In the genomic region with DNA sequence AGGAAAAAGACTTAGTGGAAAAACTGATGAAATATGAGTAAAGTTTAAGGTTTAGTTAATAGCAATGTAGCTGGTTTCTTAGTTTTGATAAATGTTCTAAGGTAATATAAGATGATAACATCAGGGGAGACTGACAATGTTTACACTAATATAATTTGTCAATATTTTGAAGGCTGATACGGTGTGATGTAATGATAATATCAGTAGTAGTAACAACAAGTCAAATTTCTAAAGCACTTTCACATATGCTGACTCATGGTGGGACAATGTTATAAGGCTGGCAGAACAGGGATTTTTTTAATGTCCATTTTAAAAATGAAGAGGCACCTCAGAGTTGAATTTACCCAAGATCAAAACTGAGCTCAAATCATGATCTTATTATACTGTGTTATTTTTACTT, we compare ENCODE assay signal across 19 cellular contexts. TPM values are rescaled to one million over a fixed set of nuclear protein-coding genes. Genes with fewer than 3 reads are reported as not detected.
DNase-seq lines count a peak whose midpoint lies in the region; ATAC-seq, FAIRE-seq and TF ChIP-seq lines count a peak whose summit lies in the region.
"Had no signal": no experiment of that assay in that cellular context is flagged by ENCODE, and none has a peak within 500 bp of the region (broad histone marks: within the 10 kb centered on the region; RNA-seq: fewer than 3 reads in every experiment).

No MANE protein-coding gene starts in this region.

- H2BK120ac ChIP-seq in H1 (replicated peaks; ENCODE audit: low read depth, low read length), result no peak overlapping the region

- CTCF ChIA-PET in A549 (lab: Yijun Ruan, JAX) (interaction anchor here (0.6 to 4.3 kb wide), 14 partner anchors 10 to 997 kb away, joined by 3 to 30 read pairs (median 4); no protein-coding TSS in a partner anchor), PC-3 (lab: Charles Lee) (no interaction called here), H1 (lab: Charles Lee; ENCODE audit: partially characterized antibody) (interaction anchor here (0.8 to 2.7 kb wide), 11 partner anchors 9 to 619 kb away, joined by 3 to 12 read pairs (median 3); no protein-coding TSS in a partner anchor)

- peaks cover 18% of the 10 kb centered on the region for H3K4me1 ChIP-seq in A549
- peaks cover 16% of the 10 kb centered on the region for H3K4me1 ChIP-seq in PC-3 (ENCODE audit: insufficient read depth, low read length)
- peaks cover 7 to 22% (median 8%) of the 10 kb centered on the region in 4 experiments; a peak in 6 of 7 replicates for H3K4me1 ChIP-seq in H1 (replicated peaks in 1 of 4; ENCODE audit: control insufficient read depth in 3 of 4, insufficient read depth in 4 of 4, low read length in 3 of 4)
- H3K4me1 ChIP-seq in muscle layer of duodenum (ENCODE audit: control insufficient read depth in 1 of 2, insufficient read depth in 2 of 2, low read length in 2 of 2), result peaks cover 0 to 33% of the 10 kb centered on the region in 2 donors
- H3K4me1 ChIP-seq in sigmoid colon, result peaks cover 0 to 43% (median 20%) of the 10 kb centered on the region in 4 donors
- peaks cover 0 to 27% (median 5%) of the 10 kb centered on the region in 4 donors for H3K4me1 ChIP-seq in transverse colon
- H3K4me1 ChIP-seq in aorta (ENCODE audit: control insufficient read depth in 1 of 2, insufficient read depth in 2 of 2, low read length in 2 of 2), result no peaks in the 10 kb centered on the region

- no peaks in the 10 kb centered on the region for H3K36me3 ChIP-seq in PC-3 (ENCODE audit: low read depth, low read length)
- no peaks in the 10 kb centered on the region for H3K36me3 ChIP-seq in H1 (ENCODE audit: control insufficient read depth in 2 of 4, insufficient read depth in 4 of 4, low read length in 3 of 4)
- H3K36me3 ChIP-seq in muscle layer of duodenum (ENCODE audit: control insufficient read depth in 1 of 2, insufficient read depth in 2 of 2, low read length in 2 of 2), result no peaks in the 10 kb centered on the region
- H3K36me3 ChIP-seq in sigmoid colon, result no peaks in the 10 kb centered on the region
- no peaks in the 10 kb centered on the region for H3K36me3 ChIP-seq in transverse colon
- no peaks in the 10 kb centered on the region for H3K36me3 ChIP-seq in aorta (ENCODE audit: control insufficient read depth in 1 of 2, insufficient read depth in 2 of 2, low read length in 1 of 2)
- H3K36me3 ChIP-seq: WERI-Rb-1 had no signal

- no peak overlapping the region for H2BK5ac ChIP-seq in H1 (ENCODE audit: low read depth, low read length)

- peak overlapping the region; percentile 85 for H3K4me2 ChIP-seq in A549
- 0 out of 2 replicates have a peak overlapping the region, but pooled peaks have one; percentile 78 for H3K4me2 ChIP-seq in PC-3 (ENCODE audit: low read length)
- no peak overlapping the region for H3K4me2 ChIP-seq in H1 (ENCODE audit: insufficient read depth in 1 of 2, low read depth in 2 of 2, low read length in 2 of 2)

- DNase-seq in A549 (ENCODE audit: low read depth in 1 of 2, low spot score in 1 of 2), result no peak
- DNase-seq in PC-3, result peak; percentile 37
- DNase-seq in H1 (ENCODE audit: low read depth in 1 of 2, low spot score in 2 of 2), result no peak
- DNase-seq in sigmoid colon, result no peak
- DNase-seq in transverse colon, result no peak
- no peak for DNase-seq in aorta
- DNase-seq in NCI-H1417 treated with DMSO at 0.1 percent for 48 hours (lab: John Stamatoyannopoulos, UW), result no peak
- DNase-seq: CD8-positive, alpha-beta T cell; DND-41; KG1; NCI-H1092; NCI-H748 treated with DMSO at 0.1 percent for 48 hours; stimulated activated naive CD8-positive, alpha-beta T cell treated with anti-CD3 and anti-CD28 coated beads, Interleukin-15, Interleukin-2, amounts not matched to agents 100 U/mL and 50 U/mL, for 24 hours; SW 1271; WERI-Rb-1 had no signal

- no peak overlapping the region for H4K8ac ChIP-seq in H1 (ENCODE audit: extremely low read depth, insufficient read depth, low read length)

- H2BK15ac ChIP-seq in H1 (ENCODE audit: low read length), result no peak overlapping the region

- no peak overlapping the region for H2BK12ac ChIP-seq in H1 (ENCODE audit: low read depth, low read length)

- H3K18ac ChIP-seq in H1 (ENCODE audit: extremely low read depth, low read length), result no peak overlapping the region

- no peak overlapping the region for H2BK20ac ChIP-seq in H1 (ENCODE audit: low read length)

- H3K9me2 ChIP-seq in PC-3 (replicated peaks; ENCODE audit: low read length), result no peaks in the 10 kb centered on the region

- H3K27me3 ChIP-seq in PC-3 (ENCODE audit: low read length) (no peaks in the 10 kb centered on the region; the same call in 1 of the 2 replicates), H1 (replicated peaks in 1 of 4; ENCODE audit: control insufficient read depth in 3 of 4, extremely low read depth in 1 of 4, insufficient read depth in 3 of 4, low read length in 3 of 4) (peaks cover 25 to 44% (median 40%) of the 10 kb centered on the region in 4 experiments), muscle layer of duodenum (ENCODE audit: low read depth, low read length) (peaks cover 33% of the 10 kb centered on the region), sigmoid colon (peaks cover 0 to 41% (median 0%) of the 10 kb centered on the region in 3 donors), transverse colon (peaks cover 48% of the 10 kb centered on the region), aorta (ENCODE audit: control insufficient read depth in 1 of 2, insufficient read depth in 2 of 2, low read length in 1 of 2) (peaks cover 0 to 2% of the 10 kb centered on the region in 2 donors)

- TF ChIP-seq EP300 in A549 (IDR thresholded peaks at IDR 0.05), result no peak
- TF ChIP-seq EP300 in H1 (IDR thresholded peaks at IDR 0.05; ENCODE audit: borderline replicate concordance in 1 of 2, low read depth in 2 of 2, low read length in 2 of 2), result no peak
- no peak for TF ChIP-seq EP300 in sigmoid colon (IDR thresholded peaks at IDR 0.05)
- no peak for TF ChIP-seq EP300 in transverse colon (IDR thresholded peaks at IDR 0.05; ENCODE audit: low read depth)

- no peak overlapping the region for H3K56ac ChIP-seq in H1 (replicated peaks; ENCODE audit: insufficient read length, low read depth, low read length)

- H3K14ac ChIP-seq in H1 (ENCODE audit: insufficient read length), result no peak overlapping the region

- H3K27ac ChIP-seq in A549 (peak overlapping the region; percentile 70 to 86), PC-3 (ENCODE audit: low read length) (0 out of 2 replicates have a peak overlapping the region, but pooled peaks have one; percentile 11), H1 (ENCODE audit: low read depth, low read length) (no peak overlapping the region), muscle layer of duodenum (ENCODE audit: low read length) (peak overlapping the region; percentile 34), sigmoid colon (peak overlapping the region in 1 of 4 donors; percentile 69), transverse colon (no peak overlapping the region), aorta (ENCODE audit: low read depth in 1 of 2, low read length in 2 of 2) (no peak overlapping the region)
- H3K27ac ChIP-seq: WERI-Rb-1 had no signal

- H4K20me1 ChIP-seq in PC-3 (ENCODE audit: low read length), result no peaks in the 10 kb centered on the region
- peaks cover 0 to 2% of the 10 kb centered on the region in 2 experiments for H4K20me1 ChIP-seq in H1 (replicated peaks in 1 of 2; ENCODE audit: control insufficient read depth in 1 of 2, insufficient read depth in 2 of 2, low read length in 2 of 2)

- H2AFZ ChIP-seq in PC-3 (ENCODE audit: low read length), result no peak overlapping the region
- H2AFZ ChIP-seq in H1 (ENCODE audit: low read length), result no peak overlapping the region

- peaks cover 36% of the 10 kb centered on the region for H3K23me2 ChIP-seq in H1 (ENCODE audit: low read depth, low read length)

- H3K4me3 ChIP-seq in A549 (no peak overlapping the region), PC-3 (ENCODE audit: low read length) (no peak overlapping the region), H1 (ENCODE audit: extremely low read depth in 1 of 4, insufficient read depth in 2 of 4, low read depth in 3 of 4, low read length in 4 of 4) (no peak overlapping the region), muscle layer of duodenum (ENCODE audit: low read depth in 1 of 2, low read length in 2 of 2) (no peak overlapping the region), sigmoid colon (no peak overlapping the region), transverse colon (no peak overlapping the region), aorta (ENCODE audit: low read length in 2 of 2) (no peak overlapping the region)

- WGBS in A549 (ENCODE audit: missing lambda C conversion rate), result 2% methylated on average over 1 of the region's 1 CpG
- WGBS in H1 (ENCODE audit: extremely low coverage in 1 of 2, insufficient coverage in 1 of 2, insufficient read length in 1 of 2, insufficient replicate concordance in 2 of 2, low coverage in 1 of 2, low lambda C conversion rate in 2 of 2, missing lambda C conversion rate in 1 of 2), 2 experiments, result 64% methylated on average over 1 of the region's 1 CpG; no CpG with 5 or more reads in 1 of the 2 experiments
- 41 to 67% methylated on average over 1 of the region's 1 CpG for WGBS in sigmoid colon, 2 donors
- 56 to 62% methylated on average over 1 of the region's 1 CpG for WGBS in transverse colon (ENCODE audit: low coverage in 1 of 2), 2 donors
- WGBS in aorta, 2 donors, result 76 to 79% methylated on average over 1 of the region's 1 CpG

- no peak overlapping the region for H3K23ac ChIP-seq in H1 (ENCODE audit: insufficient read length)

- TF ChIP-seq RAD21 in A549 (conservative IDR thresholded peaks at IDR 0.05 in 1 of 2, IDR thresholded peaks at IDR 0.05 in 1 of 2) (no peak), H1 (IDR thresholded peaks at IDR 0.05 in 1 of 2, conservative IDR thresholded peaks at IDR 0.05 in 1 of 2; ENCODE audit: low read depth in 2 of 2, low read length in 2 of 2) (no peak)

- no peaks in the 10 kb centered on the region for H3K9me3 ChIP-seq in A549
- no peaks in the 10 kb centered on the region for H3K9me3 ChIP-seq in PC-3 (ENCODE audit: low read length)
- H3K9me3 ChIP-seq in H1 (ENCODE audit: insufficient read depth in 2 of 2, low read depth in 1 of 2, low read length in 1 of 2), result no peaks in the 10 kb centered on the region
- H3K9me3 ChIP-seq in muscle layer of duodenum (ENCODE audit: control insufficient read depth in 1 of 2, low read length in 2 of 2), result no peaks in the 10 kb centered on the region
- H3K9me3 ChIP-seq in sigmoid colon, result no peaks in the 10 kb centered on the region
- no peaks in the 10 kb centered on the region for H3K9me3 ChIP-seq in transverse colon
- H3K9me3 ChIP-seq in aorta (ENCODE audit: control insufficient read depth, low read length), result no peaks in the 10 kb centered on the region

- ATAC-seq in A549 (no peak), PC-3 (no peak), aorta (ENCODE audit: low FRiP score) (no peak)
- ATAC-seq: CD8-positive, alpha-beta T cell; esophagus mucosa; Panc1; stimulated activated naive CD8-positive, alpha-beta T cell treated with anti-CD3 and anti-CD28 coated beads, Interleukin-15, Interleukin-2, amounts not matched to agents 100 U/mL and 50 U/mL, for 24 hours had no signal

- BruUV-seq in PC-3 (replicated peaks; lab: Mats Ljungman, UMichigan), result no TSS peak

- H3K9ac ChIP-seq in PC-3 (ENCODE audit: low read length) (no peak overlapping the region), H1 (replicated peaks in 1 of 4; ENCODE audit: extremely low read depth in 1 of 4, low read depth in 3 of 4, low read length in 3 of 4) (no peak overlapping the region)

- H3K79me1 ChIP-seq in H1 (ENCODE audit: low read depth, low read length), result no peaks in the 10 kb centered on the region

- TF ChIP-seq CTCF in A549 (IDR thresholded peaks at IDR 0.05), result no peak
- no peak for TF ChIP-seq CTCF in PC-3 (conservative IDR thresholded peaks at IDR 0.05; ENCODE audit: low read depth, low read length)
- no peak for TF ChIP-seq CTCF in H1 (IDR thresholded peaks at IDR 0.05; ENCODE audit: control extremely low read depth in 1 of 3, insufficient read depth in 1 of 3, low read depth in 1 of 3, low read length in 3 of 3)
- TF ChIP-seq CTCF in sigmoid colon (IDR thresholded peaks at IDR 0.05), result no peak
- TF ChIP-seq CTCF in transverse colon (IDR thresholded peaks at IDR 0.05), result no peak

- H4K5ac ChIP-seq in H1 (ENCODE audit: insufficient read length, low read depth, low read length), result no peak overlapping the region

- in situ Hi-C loops in transverse colon (cut with MboI; ENCODE audit: low pct_ligation_motif_present in 1 of 4, low pct_unique_long_range_greater_than_20kb in 1 of 4, low sequenced_read_pairs in 3 of 4), result no loop called here

- no peak overlapping the region for H4K91ac ChIP-seq in H1 (replicated peaks; ENCODE audit: insufficient read length, low read length)

- TF ChIP-seq POLR2A in A549 (IDR thresholded peaks at IDR 0.05; ENCODE audit: low read length) (no peak), H1 (IDR thresholded peaks at IDR 0.05; ENCODE audit: control extremely low read depth in 1 of 2, low read depth in 2 of 2, low read length in 2 of 2) (no peak), sigmoid colon (IDR thresholded peaks at IDR 0.05) (no peak), transverse colon (IDR thresholded peaks at IDR 0.05) (no peak)

- no peaks in the 10 kb centered on the region for H3F3A ChIP-seq in PC-3 (ENCODE audit: low read length, unreplicated experiment)

- POLR2A ChIA-PET in A549 (lab: Yijun Ruan, JAX) (interaction anchor here (1.2 to 1.6 kb wide), 2 partner anchors 56 to 294 kb away, joined by 3 to 4 read pairs; no protein-coding TSS in a partner anchor), PC-3 (lab: Charles Lee; ENCODE audit: unreplicated experiment) (no interaction called here), H1 (lab: Charles Lee; ENCODE audit: partially characterized antibody) (no interaction called here)

- intact Hi-C loops in PC-3 (cut with micrococcal nuclease), result no loop called here
- intact Hi-C loops in sigmoid colon (cut with DNase I), result no loop called here
- intact Hi-C loops in transverse colon (cut with DNase I; ENCODE audit: low total_unique reads), result no loop called here
- intact Hi-C loops in aorta (cut with DNase I), result loop anchor here in 1 of 2 donors (10.0 kb wide), 1 partner anchor 333 kb away; no protein-coding TSS in a partner anchor

- no peak overlapping the region for H2AK5ac ChIP-seq in H1 (ENCODE audit: low read depth, low read length)

- FAIRE-seq in A549 (lab: Jason Lieb, UNC), result no peak
- no peak for FAIRE-seq in H1 (lab: Jason Lieb, UNC)
- FAIRE-seq: colon had no signal

- H3K79me2 ChIP-seq in PC-3 (ENCODE audit: low read length), result no peaks in the 10 kb centered on the region
- no peaks in the 10 kb centered on the region for H3K79me2 ChIP-seq in H1 (ENCODE audit: control insufficient read depth in 1 of 2, insufficient read depth in 2 of 2, low read length in 2 of 2)

- H3K4ac ChIP-seq in H1 (replicated peaks; ENCODE audit: insufficient read length, low read depth, low read length), result no peak overlapping the region

RNA-seq across cellular contexts. Expression of gene FLRT2, which starts 2.5 kb away (rescaled TPM):
- polyA plus RNA-seq in A549 (2011; rRNA removed) (6.4 and 7.5 TPM in 2 replicates), A549 (2017; fragmentation: RNase III; extraction: RNeasy Plus Mini Kit Qiagen cat#74134 plus additional on column Dnase treatment) (6.6 to 7.0 TPM (median 6.8 TPM) in 3 replicates), H1 (2011; rRNA removed) (2.4 and 2.6 TPM in 2 replicates), sigmoid colon (1 to 10 TPM in 1 of 3 donors, under 1 TPM in 2; 0.60 to 2.2 (median 0.69) TPM), aorta (1 to 10 TPM in 1 of 2 donors, under 1 TPM in 1; 0.46 to 6.8 TPM)
- 2.6 and 4.2 TPM in 2 replicates for polyA plus RNA-seq in A549 (2012; cell fraction: cytosol; rRNA removed)
- polyA plus RNA-seq in A549 (2012; cell fraction: nucleus; rRNA removed), result 13.0 and 24.3 TPM in 2 replicates
- polyA minus RNA-seq in A549 (2011; rRNA and poly(A)+ RNA removed), result 12.6 and 13.3 TPM in 2 replicates
- total RNA-seq in PC-3 (2014; rRNA removed) (0.07 TPM in 1 of 2 replicates, not detected in the other), sigmoid colon (10 to 100 TPM in 1 of 4 donors, 1 to 10 TPM in 3; 3.0 to 13.0 (median 7.9) TPM), transverse colon (1 to 10 TPM; 3.4 to 7.0 (median 4.0) TPM), aorta (10 to 100 TPM; 21.2 to 91.4 TPM)
- 6.7 and 6.9 TPM in 2 replicates for total RNA-seq in H1 (2021; fragmentation: NEBNext Ultra II Directional; extraction: Animal tissue kit (Norgen Biotek cat#: 25700))
- 2.7 TPM for polyA plus RNA-seq in H1 (2011; cell fraction: cytosol; rRNA removed)
- polyA plus RNA-seq in H1 (2011; cell fraction: nucleus; rRNA removed), result 4.6 TPM
- 2.6 to 6.2 TPM (median 4.1 TPM) in 4 replicates for polyA plus RNA-seq in H1 (2012, experiment 1 of 2)
- polyA plus RNA-seq in H1 (2012, experiment 2 of 2), result 0.37 TPM
- polyA plus RNA-seq in H1 (2013, experiment 1 of 2), result 2.9 TPM
- 2.7 TPM for polyA plus RNA-seq in H1 (2013, experiment 2 of 2)
- polyA minus RNA-seq in H1 (2011; rRNA and poly(A)+ RNA removed), result 10.1 and 14.3 TPM in 2 replicates
- polyA minus RNA-seq in H1 (2011; cell fraction: cytosol; rRNA and poly(A)+ RNA removed), result 4.2 TPM
- 14.5 TPM for polyA minus RNA-seq in H1 (2011; cell fraction: nucleus; rRNA and poly(A)+ RNA removed)
- total RNA-seq: CD8-positive, alpha-beta T cell had no signal

Comparison
In these comparisons a context has a peak if more than half of its experiments do, and no peak if none do; other contexts are left out.
1. H3K27ac ChIP-seq: peak in A549 (2 of 2), PC-3 (single experiment) and muscle layer of duodenum (single experiment); none in H1 (single experiment), transverse colon (0 of 4) and aorta (0 of 2).
2. H3K4me2 ChIP-seq: peak in A549 (single experiment) and PC-3 (single experiment); none in H1 (0 of 2).
3. Of the 18 proteins assayed by ChIP-seq in both H1 and A549: peak only in H1: none; only in A549: none; in both: MAFK; in neither: 17.